Comparison of ENCODE assay signal across 12 cellular contexts in genomic region chr11:61022311-61023085, GRCh38. TPM values are rescaled to one million over a fixed set of nuclear protein-coding genes. Genes with fewer than 3 reads are reported as not detected.
DNase-seq lines count a peak whose midpoint lies in the region; ATAC-seq, FAIRE-seq and TF ChIP-seq lines count a peak whose summit lies in the region.
"Had no signal": no experiment of that assay in that cellular context is flagged by ENCODE, and none has a peak within 500 bp of the region (broad histone marks: within the 10 kb centered on the region; RNA-seq: fewer than 3 reads in every experiment).

No MANE protein-coding gene starts in this region.

- DNase-seq in GM23338 (ENCODE audit: low spot score): no peak
- peak; percentile 21 for DNase-seq in RWPE2 (ENCODE audit: low spot score)
- DNase-seq in activated naive CD8-positive, alpha-beta T cell treated with anti-CD3 and anti-CD28 coated beads for 36 hours: no peak
- DNase-seq in stimulated activated CD4-positive, alpha-beta T cell treated with anti-CD3 and anti-CD28 coated beads, Interleukin-4, amount 100 ng/mL, for 24 hours: peak; percentile 44
- no peak for DNase-seq in DMS153 (lab: John Stamatoyannopoulos, UW)
- DNase-seq in D721Med (ENCODE audit: insufficient read length, low spot score): no peak
- DNase-seq: foreskin melanocyte, HFFc6, NCI-H2107, SIG-M5 had no signal

- peaks cover 10% of the 10 kb centered on the region; the same call in 1 of the 2 replicates for H3K4me1 ChIP-seq in GM23338 (ENCODE audit: insufficient read depth)
- H3K4me1 ChIP-seq in RWPE2 (ENCODE audit: insufficient read depth, poor library complexity, severe bottlenecking): no peaks in the 10 kb centered on the region

- FAIRE-seq in D721Med (lab: Jason Lieb, UNC): no peak

- H3K36me3 Mint-ChIP-seq in GM23338 (ENCODE audit: low read depth): no peaks in the 10 kb centered on the region
- H3K36me3 Mint-ChIP-seq in activated naive CD8-positive, alpha-beta T cell treated with anti-CD3 and anti-CD28 coated beads for 36 hours: peaks cover 55% of the 10 kb centered on the region

- no peak overlapping the region for H3K27ac Mint-ChIP-seq in GM23338
- H3K27ac Mint-ChIP-seq in activated naive CD8-positive, alpha-beta T cell treated with anti-CD3 and anti-CD28 coated beads for 36 hours: peak overlapping the region; percentile 89
- H3K27ac Mint-ChIP-seq: HFFc6 had no signal

- H4K20me1 ChIP-seq in GM23338 (replicated peaks; ENCODE audit: insufficient read depth): no peaks in the 10 kb centered on the region

- H3K79me2 ChIP-seq in GM23338 (replicated peaks; ENCODE audit: insufficient read depth): no peaks in the 10 kb centered on the region

- H3K9me3 ChIP-seq in RWPE2 (ENCODE audit: severe bottlenecking): no peaks in the 10 kb centered on the region

- peak overlapping the region; percentile 47; the same call in 1 of the 2 replicates for H3K4me3 ChIP-seq in GM23338
- no peak overlapping the region for H3K4me3 ChIP-seq in RWPE2 (ENCODE audit: severe bottlenecking)

- H3K36me3 ChIP-seq in GM23338 (ENCODE audit: insufficient read depth) (no peaks in the 10 kb centered on the region), RWPE2 (ENCODE audit: low read depth) (no peaks in the 10 kb centered on the region)

- H3F3A ChIP-seq in GM23338 (replicated peaks; ENCODE audit: low read depth): no peaks in the 10 kb centered on the region

- H3K27ac ChIP-seq in GM23338 (ENCODE audit: low read depth) (no peak overlapping the region), RWPE2 (ENCODE audit: poor library complexity, severe bottlenecking) (no peak overlapping the region)

- TF ChIP-seq CTCF in GM23338 (conservative IDR thresholded peaks at IDR 0.05; ENCODE audit: low read depth in 2 of 2) (no peak), RWPE2 (IDR thresholded peaks at IDR 0.05; ENCODE audit: poor library complexity, severe bottlenecking) (no peak), D721Med (IDR thresholded peaks at IDR 0.05; ENCODE audit: insufficient read depth, missing control alignments) (no peak)

- ATAC-seq in GM23338 (no peak), RWPE2 (ENCODE audit: low read depth) (no peak), HG02981 (IDR thresholded peaks at IDR 0.05; ENCODE audit: unreplicated experiment) (no peak)

- no peaks in the 10 kb centered on the region for H3K9me2 ChIP-seq in GM23338 (ENCODE audit: insufficient read depth)

- peaks cover 26% of the 10 kb centered on the region for H3K4me1 Mint-ChIP-seq in GM23338
- peaks cover 76% of the 10 kb centered on the region for H3K4me1 Mint-ChIP-seq in activated naive CD8-positive, alpha-beta T cell treated with anti-CD3 and anti-CD28 coated beads for 36 hours

- H3K27me3 Mint-ChIP-seq in GM23338 (ENCODE audit: insufficient read depth, low read depth, poor library complexity): peaks cover 25% of the 10 kb centered on the region
- H3K27me3 Mint-ChIP-seq in activated naive CD8-positive, alpha-beta T cell treated with anti-CD3 and anti-CD28 coated beads for 36 hours: no peaks in the 10 kb centered on the region

- H3K4me3 Mint-ChIP-seq in GM23338: no peak overlapping the region
- H3K4me3 Mint-ChIP-seq in activated naive CD8-positive, alpha-beta T cell treated with anti-CD3 and anti-CD28 coated beads for 36 hours: peak overlapping the region; percentile 63
- H3K4me3 Mint-ChIP-seq: HFFc6 had no signal

- H2AFZ ChIP-seq in GM23338: no peak overlapping the region

- H3K4me2 ChIP-seq in GM23338: peak overlapping the region; percentile 82

- no peaks in the 10 kb centered on the region for H3K9me3 Mint-ChIP-seq in GM23338
- peaks cover 5% of the 10 kb centered on the region for H3K9me3 Mint-ChIP-seq in activated naive CD8-positive, alpha-beta T cell treated with anti-CD3 and anti-CD28 coated beads for 36 hours
- H3K9me3 Mint-ChIP-seq: HFFc6 had no signal

- H3K27me3 ChIP-seq in GM23338 (ENCODE audit: insufficient read depth) (no peaks in the 10 kb centered on the region), RWPE2 (ENCODE audit: insufficient read depth, poor library complexity, severe bottlenecking) (peaks cover 2% of the 10 kb centered on the region)

TF ChIP-seq in GM23338, 12 proteins besides CTCF, POLR2A, EP300 and RAD21:
- no peak for TF ChIP-seq EZH2 (IDR thresholded peaks at IDR 0.05; ENCODE audit: low read depth, unreplicated experiment)

RNA-seq across cellular contexts. Expression of gene CD6, which starts 51.0 kb away (rescaled TPM):
- 0.49 and 1.9 TPM in 2 replicates for total RNA-seq in GM23338 (2014; rRNA removed; shearing (Covaris generic))
- polyA plus RNA-seq in GM23338 (2016; fragmentation: Nextera tagmentation; extraction: Ambion mirVana): not detected in 2 replicates
- 100 to 1,000 TPM; 167 to 169 TPM for total RNA-seq in activated naive CD8-positive, alpha-beta T cell treated with anti-CD3 and anti-CD28 coated beads for 36 hours
- total RNA-seq: HFFc6, pulmonary artery endothelial cell had no signal

Comparison
In these comparisons a context has a peak if more than half of its experiments do, and no peak if none do; other contexts are left out.
1. DNase-seq: peak in RWPE2 (single experiment) and stimulated activated CD4-positive, alpha-beta T cell treated with anti-CD3 and anti-CD28 coated beads, Interleukin-4, amount 100 ng/mL, for 24 hours (single experiment); none in GM23338 (single experiment), activated naive CD8-positive, alpha-beta T cell treated with anti-CD3 and anti-CD28 coated beads for 36 hours (single experiment), DMS153 (single experiment) and D721Med (single experiment).
2. RNA of gene CD6, which starts 51.0 kb away (total RNA-seq): 167 to 169 TPM in activated naive CD8-positive, alpha-beta T cell treated with anti-CD3 and anti-CD28 coated beads for 36 hours; 0.49 to 1.9 TPM in GM23338; every median in the first group is over 10 times any median in the second.